ENCODE assay signal across 16 cellular contexts in genomic region chr12:121222847-121223246, GRCh38. TPM values are rescaled to one million over a fixed set of nuclear protein-coding genes. Genes with fewer than 3 reads are reported as not detected.
DNase-seq lines count a peak whose midpoint lies in the region; ATAC-seq and TF ChIP-seq lines count a peak whose summit lies in the region.
"Had no signal": no experiment of that assay in that cellular context is flagged by ENCODE, and none has a peak within 500 bp of the region (broad histone marks: within the 10 kb centered on the region; RNA-seq: fewer than 3 reads in every experiment).

No MANE protein-coding gene starts in this region.

- no peaks in the 10 kb centered on the region for H3K27me3 ChIP-seq in CD4-positive, alpha-beta memory T cell (ENCODE audit: insufficient read depth, low read length)
- H3K27me3 ChIP-seq in H7 (ENCODE audit: control insufficient read depth, insufficient read depth, low read length) (no peaks in the 10 kb centered on the region), tibial nerve (no peaks in the 10 kb centered on the region), prostate gland (replicated peaks; ENCODE audit: insufficient read depth) (no peaks in the 10 kb centered on the region)
- H3K27me3 ChIP-seq: BE2C, upper lobe of left lung had no signal

- H3K4me1 ChIP-seq in CD4-positive, alpha-beta memory T cell (ENCODE audit: insufficient read depth, low read length) = peaks cover 51% of the 10 kb centered on the region
- no peaks in the 10 kb centered on the region for H3K4me1 ChIP-seq in tibial nerve
- peaks cover 3% of the 10 kb centered on the region for H3K4me1 ChIP-seq in prostate gland (replicated peaks)

- TF ChIP-seq CTCF in tibial nerve (IDR thresholded peaks at IDR 0.05) (no peak), prostate gland (IDR thresholded peaks at IDR 0.05) (no peak)

- no peak for TF ChIP-seq EP300 in tibial nerve (IDR thresholded peaks at IDR 0.05)

- H3K27me3 Mint-ChIP-seq in CD4-positive, alpha-beta memory T cell = no peaks in the 10 kb centered on the region
- H3K27me3 Mint-ChIP-seq in activated T-helper 17 cell treated with anti-CD3 and anti-CD28 coated beads, Interleukin-2, amount 50 U/mL, for 72 hours = no peaks in the 10 kb centered on the region
- H3K27me3 Mint-ChIP-seq in naive thymus-derived CD8-positive, alpha-beta T cell = no peaks in the 10 kb centered on the region

- ATAC-seq in activated T-helper 17 cell treated with anti-CD3 and anti-CD28 coated beads, Interleukin-2, amount 50 U/mL, for 72 hours (replicated peaks) = peak; percentile 33
- ATAC-seq in naive thymus-derived CD8-positive, alpha-beta T cell = peak; percentile 29 to 38
- no peak for ATAC-seq in GM19351 (IDR thresholded peaks at IDR 0.05; ENCODE audit: unreplicated experiment)

- H3K36me3 ChIP-seq in CD4-positive, alpha-beta memory T cell (ENCODE audit: insufficient read depth, low read length) = peaks cover 2% of the 10 kb centered on the region
- H3K36me3 ChIP-seq in H7 (replicated peaks; ENCODE audit: control insufficient read depth, insufficient read depth, low read length) = no peaks in the 10 kb centered on the region; the same call in none of the 2 replicates
- H3K36me3 ChIP-seq in tibial nerve = peaks cover 2 to 78% (median 9%) of the 10 kb centered on the region in 3 donors
- no peaks in the 10 kb centered on the region for H3K36me3 ChIP-seq in prostate gland
- H3K36me3 ChIP-seq: BE2C had no signal

- no peak for TF ChIP-seq POLR2A in tibial nerve (IDR thresholded peaks at IDR 0.05)
- TF ChIP-seq POLR2A in prostate gland (IDR thresholded peaks at IDR 0.05) = no peak

- H3K4me1 Mint-ChIP-seq in CD4-positive, alpha-beta memory T cell = peaks cover 32 to 61% (median 44%) of the 10 kb centered on the region in 4 donors
- H3K4me1 Mint-ChIP-seq in activated T-helper 17 cell treated with anti-CD3 and anti-CD28 coated beads, Interleukin-2, amount 50 U/mL, for 72 hours = peaks cover 18% of the 10 kb centered on the region
- H3K4me1 Mint-ChIP-seq in naive thymus-derived CD8-positive, alpha-beta T cell = peaks cover 16 to 53% (median 42%) of the 10 kb centered on the region in 4 donors
- H3K4me1 Mint-ChIP-seq: nephron progenitor cell had no signal

- peak overlapping the region; percentile 86 to 97 (median 95) for H3K27ac Mint-ChIP-seq in CD4-positive, alpha-beta memory T cell
- peak overlapping the region; percentile 91 for H3K27ac Mint-ChIP-seq in activated T-helper 17 cell treated with anti-CD3 and anti-CD28 coated beads, Interleukin-2, amount 50 U/mL, for 72 hours
- H3K27ac Mint-ChIP-seq in naive thymus-derived CD8-positive, alpha-beta T cell = peak overlapping the region; percentile 88 to 99 (median 96)
- H3K27ac Mint-ChIP-seq: nephron progenitor cell had no signal

- peaks cover 17 to 39% of the 10 kb centered on the region in 2 donors for H3K36me3 Mint-ChIP-seq in CD4-positive, alpha-beta memory T cell
- peaks cover 92% of the 10 kb centered on the region for H3K36me3 Mint-ChIP-seq in activated T-helper 17 cell treated with anti-CD3 and anti-CD28 coated beads, Interleukin-2, amount 50 U/mL, for 72 hours (ENCODE audit: low read depth)
- H3K36me3 Mint-ChIP-seq in naive thymus-derived CD8-positive, alpha-beta T cell = peaks cover 0 to 14% (median 5%) of the 10 kb centered on the region in 3 donors

- H3K9me3 ChIP-seq in CD4-positive, alpha-beta memory T cell (ENCODE audit: control insufficient read depth in 1 of 2, low read length in 2 of 2) = no peaks in the 10 kb centered on the region
- H3K9me3 ChIP-seq in tibial nerve (no peaks in the 10 kb centered on the region), prostate gland (no peaks in the 10 kb centered on the region)
- H3K9me3 ChIP-seq: BE2C, SK-N-SH, upper lobe of left lung had no signal

- no peaks in the 10 kb centered on the region for H3K9me3 Mint-ChIP-seq in CD4-positive, alpha-beta memory T cell
- no peaks in the 10 kb centered on the region for H3K9me3 Mint-ChIP-seq in activated T-helper 17 cell treated with anti-CD3 and anti-CD28 coated beads, Interleukin-2, amount 50 U/mL, for 72 hours
- no peaks in the 10 kb centered on the region for H3K9me3 Mint-ChIP-seq in naive thymus-derived CD8-positive, alpha-beta T cell
- H3K9me3 Mint-ChIP-seq: nephron progenitor cell had no signal

- H3K4me3 ChIP-seq in CD4-positive, alpha-beta memory T cell (ENCODE audit: low read length in 2 of 2) = no peak overlapping the region
- no peak overlapping the region for H3K4me3 ChIP-seq in H7 (ENCODE audit: insufficient read depth, low read depth, low read length)
- H3K4me3 ChIP-seq in tibial nerve = no peak overlapping the region
- no peak overlapping the region for H3K4me3 ChIP-seq in prostate gland
- H3K4me3 ChIP-seq: lung, upper lobe of left lung had no signal

- peak in 1 of 5 donors; percentile 21 for DNase-seq in CD4-positive, alpha-beta memory T cell
- DNase-seq in H7 (peak; percentile 25), tibial nerve (ENCODE audit: low spot score in 2 of 2) (no peak), iPS-NIHi7 (ENCODE audit: extremely low spot score) (no peak), prostate gland (ENCODE audit: low spot score) (no peak)
- DNase-seq in naive thymus-derived CD8-positive, alpha-beta T cell = peak in 2 of 10 donors; percentile 28 to 42
- DNase-seq: BE2C; effector CD4-positive, alpha-beta T cell; NCI-H1436 treated with DMSO at 0.1 percent for 48 hours; nephron progenitor cell; SK-N-SH; stimulated activated CD4-positive, alpha-beta T cell treated with anti-CD3 and anti-CD28 coated beads, Interleukin-12 subunit alpha, Interleukin-12 subunit beta, amount 100 ng/mL, for 4 hours; upper lobe of left lung had no signal

- intact Hi-C loops in CD4-positive, alpha-beta memory T cell (cut with micrococcal nuclease) = loop anchor here (1.0 to 2.0 kb wide), 3 partner anchors 94 to 162 kb away; no protein-coding TSS in a partner anchor
- intact Hi-C loops in prostate gland (cut with DNase I) = no loop called here

- peak overlapping the region in 5 of 8 donors; percentile 23 to 84 (median 71) for H3K4me3 Mint-ChIP-seq in CD4-positive, alpha-beta memory T cell
- H3K4me3 Mint-ChIP-seq in activated T-helper 17 cell treated with anti-CD3 and anti-CD28 coated beads, Interleukin-2, amount 50 U/mL, for 72 hours = peak overlapping the region; percentile 79
- peak overlapping the region in 4 of 10 donors; percentile 11 to 47 (median 25) for H3K4me3 Mint-ChIP-seq in naive thymus-derived CD8-positive, alpha-beta T cell
- H3K4me3 Mint-ChIP-seq: nephron progenitor cell had no signal

- CTCF ChIA-PET in CD4-positive, alpha-beta memory T cell (lab: Charles Lee; ENCODE audit: partially characterized antibody) = interaction anchor here (1.0 to 3.2 kb wide), 4 partner anchors 9 to 163 kb away, joined by 3 to 16 read pairs (median 3); no protein-coding TSS in a partner anchor

- WGBS in tibial nerve, 2 donors = 93 to 95% methylated on average over 10 of the region's 10 CpGs
- 93% methylated on average over 10 of the region's 10 CpGs for WGBS in prostate gland

- POLR2A ChIA-PET in CD4-positive, alpha-beta memory T cell (lab: Charles Lee; ENCODE audit: partially characterized antibody) = interaction anchor here (1.0 to 4.7 kb wide), 4 partner anchors 10 to 189 kb away, joined by 5 to 113 read pairs (median 47); partner anchors contain the start of genes P2RX4 and P2RX7
- POLR2A ChIA-PET in naive thymus-derived CD8-positive, alpha-beta T cell (lab: Charles Lee) = interaction anchor here (0.5 to 4.8 kb wide), 7 partner anchors 12 to 846 kb away, joined by 3 to 47 read pairs (median 5); partner anchors contain the start of genes P2RX4 and P2RX7

- peak overlapping the region; percentile 47 for H3K27ac ChIP-seq in CD4-positive, alpha-beta memory T cell (ENCODE audit: low read depth, low read length)
- H3K27ac ChIP-seq in tibial nerve (peak overlapping the region in 1 of 4 donors; percentile 15), prostate gland (no peak overlapping the region)

RNA-seq across cellular contexts. Expression of gene P2RX4, which starts 12.9 kb away (rescaled TPM):
- total RNA-seq in CD4-positive, alpha-beta memory T cell = 10 to 100 TPM; 48.3 to 57.1 TPM
- 10 to 100 TPM; 35.4 to 66.0 TPM for polyA plus RNA-seq in CD4-positive, alpha-beta memory T cell
- total RNA-seq in H7 (2014; rRNA removed; shearing (Covaris generic)) = 11.1 and 12.6 TPM in 2 replicates
- total RNA-seq in activated T-helper 17 cell treated with anti-CD3 and anti-CD28 coated beads, Interleukin-2, amount 50 U/mL, for 72 hours = 10 to 100 TPM; 31.6 to 45.3 TPM
- total RNA-seq in naive thymus-derived CD8-positive, alpha-beta T cell = 10 to 100 TPM; 29.8 to 36.0 TPM
- 10 to 100 TPM; 27.8 to 33.8 (median 29.3) TPM for polyA plus RNA-seq in naive thymus-derived CD8-positive, alpha-beta T cell
- total RNA-seq in tibial nerve (10 to 100 TPM; 20.1 to 57.2 (median 33.6) TPM), prostate gland (100 to 1,000 TPM in 1 of 2 donors, 10 to 100 TPM in 1; 63.2 to 103 TPM)
